In the genomic region with DNA sequence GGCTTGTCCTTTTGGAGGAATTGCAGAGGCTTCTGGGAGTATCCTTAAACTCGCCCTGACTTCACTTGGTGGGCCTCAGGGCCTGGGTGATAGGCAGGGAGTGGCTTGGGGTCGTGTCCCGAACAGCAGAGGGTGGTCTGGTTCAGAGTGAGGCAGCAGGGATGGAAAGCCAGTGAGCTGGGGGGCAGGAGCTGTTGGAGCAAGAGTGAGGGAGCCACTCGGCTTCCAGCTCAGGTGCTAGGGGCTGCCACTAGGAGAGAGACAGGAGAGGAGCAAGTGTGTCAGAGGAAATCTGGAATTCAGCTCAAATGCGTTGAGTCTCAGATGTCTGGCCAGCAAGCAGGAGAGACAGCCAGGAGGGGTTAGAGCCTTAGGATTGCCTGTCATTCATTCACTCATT, we compare ENCODE assay signal across 1 cellular context.
TF ChIP-seq lines count a peak whose summit lies in the region.

No MANE protein-coding gene starts in this region.

TF ChIP-seq in HepG2, 621 proteins besides CTCF, POLR2A, EP300 and RAD21 (continued from another document):
- TF ChIP-seq, protein P1, sequence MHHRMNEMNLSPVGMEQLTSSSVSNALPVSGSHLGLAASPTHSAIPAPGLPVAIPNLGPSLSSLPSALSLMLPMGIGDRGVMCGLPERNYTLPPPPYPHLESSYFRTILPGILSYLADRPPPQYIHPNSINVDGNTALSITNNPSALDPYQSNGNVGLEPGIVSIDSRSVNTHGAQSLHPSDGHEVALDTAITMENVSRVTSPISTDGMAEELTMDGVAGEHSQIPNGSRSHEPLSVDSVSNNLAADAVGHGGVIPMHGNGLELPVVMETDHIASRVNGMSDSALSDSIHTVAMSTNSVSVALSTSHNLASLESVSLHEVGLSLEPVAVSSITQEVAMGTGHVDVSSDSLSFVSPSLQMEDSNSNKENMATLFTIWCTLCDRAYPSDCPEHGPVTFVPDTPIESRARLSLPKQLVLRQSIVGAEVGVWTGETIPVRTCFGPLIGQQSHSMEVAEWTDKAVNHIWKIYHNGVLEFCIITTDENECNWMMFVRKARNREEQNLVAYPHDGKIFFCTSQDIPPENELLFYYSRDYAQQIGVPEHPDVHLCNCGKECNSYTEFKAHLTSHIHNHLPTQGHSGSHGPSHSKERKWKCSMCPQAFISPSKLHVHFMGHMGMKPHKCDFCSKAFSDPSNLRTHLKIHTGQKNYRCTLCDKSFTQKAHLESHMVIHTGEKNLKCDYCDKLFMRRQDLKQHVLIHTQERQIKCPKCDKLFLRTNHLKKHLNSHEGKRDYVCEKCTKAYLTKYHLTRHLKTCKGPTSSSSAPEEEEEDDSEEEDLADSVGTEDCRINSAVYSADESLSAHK (CRISPR knock-in tag; IDR thresholded peaks at IDR 0.05; ENCODE audit: borderline replicate concordance), result no peak
- no peak for TF ChIP-seq ZMYM4 (CRISPR knock-in tag; IDR thresholded peaks at IDR 0.05)
- no peak for TF ChIP-seq ZNF496 (CRISPR knock-in tag; IDR thresholded peaks at IDR 0.05; ENCODE audit: insufficient replicate concordance)
- TF ChIP-seq, protein P2, sequence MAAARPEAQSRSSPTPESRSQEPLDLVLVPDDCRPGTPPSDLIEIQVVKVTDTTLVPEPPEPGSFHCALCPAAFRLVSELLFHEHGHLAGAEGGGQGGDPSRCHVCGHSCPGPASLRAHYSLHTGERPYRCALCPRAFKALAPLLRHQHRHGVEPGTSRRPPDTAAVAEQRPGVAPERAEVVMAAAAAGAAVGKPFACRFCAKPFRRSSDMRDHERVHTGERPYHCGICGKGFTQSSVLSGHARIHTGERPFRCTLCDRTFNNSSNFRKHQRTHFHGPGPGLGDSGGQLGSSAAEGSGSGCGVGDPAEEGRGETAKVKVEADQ (CRISPR knock-in tag; IDR thresholded peaks at IDR 0.05; ENCODE audit: borderline replicate concordance), result no peak
- TF ChIP-seq TBX3 (IDR thresholded peaks at IDR 0.05; ENCODE audit: borderline replicate concordance), result no peak
- TF ChIP-seq GABPA (IDR thresholded peaks at IDR 0.05; ENCODE audit: low read depth, low read length), result no peak
- TF ChIP-seq GABPA (CRISPR knock-in tag; IDR thresholded peaks at IDR 0.05; ENCODE audit: low read depth), result no peak
- TF ChIP-seq ZNF577 (CRISPR knock-in tag; IDR thresholded peaks at IDR 0.05; ENCODE audit: borderline replicate concordance, low read depth), result no peak
- TF ChIP-seq, protein P3, sequence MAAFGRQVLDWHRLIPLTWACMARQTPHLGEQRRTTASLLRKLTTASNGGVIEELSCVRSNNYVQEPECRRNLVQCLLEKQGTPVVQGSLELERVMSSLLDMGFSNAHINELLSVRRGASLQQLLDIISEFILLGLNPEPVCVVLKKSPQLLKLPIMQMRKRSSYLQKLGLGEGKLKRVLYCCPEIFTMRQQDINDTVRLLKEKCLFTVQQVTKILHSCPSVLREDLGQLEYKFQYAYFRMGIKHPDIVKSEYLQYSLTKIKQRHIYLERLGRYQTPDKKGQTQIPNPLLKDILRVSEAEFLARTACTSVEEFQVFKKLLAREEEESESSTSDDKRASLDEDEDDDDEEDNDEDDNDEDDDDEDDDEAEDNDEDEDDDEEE (CRISPR knock-in tag; IDR thresholded peaks at IDR 0.05), result no peak
- TF ChIP-seq, protein P4, sequence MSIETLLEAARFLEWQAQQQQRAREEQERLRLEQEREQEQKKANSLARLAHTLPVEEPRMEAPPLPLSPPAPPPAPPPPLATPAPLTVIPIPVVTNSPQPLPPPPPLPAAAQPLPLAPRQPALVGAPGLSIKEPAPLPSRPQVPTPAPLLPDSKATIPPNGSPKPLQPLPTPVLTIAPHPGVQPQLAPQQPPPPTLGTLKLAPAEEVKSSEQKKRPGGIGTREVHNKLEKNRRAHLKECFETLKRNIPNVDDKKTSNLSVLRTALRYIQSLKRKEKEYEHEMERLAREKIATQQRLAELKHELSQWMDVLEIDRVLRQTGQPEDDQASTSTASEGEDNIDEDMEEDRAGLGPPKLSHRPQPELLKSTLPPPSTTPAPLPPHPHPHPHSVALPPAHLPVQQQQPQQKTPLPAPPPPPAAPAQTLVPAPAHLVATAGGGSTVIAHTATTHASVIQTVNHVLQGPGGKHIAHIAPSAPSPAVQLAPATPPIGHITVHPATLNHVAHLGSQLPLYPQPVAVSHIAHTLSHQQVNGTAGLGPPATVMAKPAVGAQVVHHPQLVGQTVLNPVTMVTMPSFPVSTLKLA (IDR thresholded peaks at IDR 0.05), result no peak
- no peak for TF ChIP-seq WIZ (CRISPR knock-in tag; IDR thresholded peaks at IDR 0.05)
- no peak for TF ChIP-seq HOMEZ (CRISPR knock-in tag; IDR thresholded peaks at IDR 0.05; ENCODE audit: low read depth)
- no peak for TF ChIP-seq ZNF556 (CRISPR knock-in tag; IDR thresholded peaks at IDR 0.05; ENCODE audit: borderline replicate concordance)
- no peak for TF ChIP-seq ZNF33A (CRISPR knock-in tag; IDR thresholded peaks at IDR 0.05; ENCODE audit: borderline replicate concordance)
- TF ChIP-seq SKIL (CRISPR knock-in tag; IDR thresholded peaks at IDR 0.05; ENCODE audit: borderline replicate concordance), result no peak
